Comparison of ENCODE assay signal across 29 cellular contexts in the genomic region with DNA sequence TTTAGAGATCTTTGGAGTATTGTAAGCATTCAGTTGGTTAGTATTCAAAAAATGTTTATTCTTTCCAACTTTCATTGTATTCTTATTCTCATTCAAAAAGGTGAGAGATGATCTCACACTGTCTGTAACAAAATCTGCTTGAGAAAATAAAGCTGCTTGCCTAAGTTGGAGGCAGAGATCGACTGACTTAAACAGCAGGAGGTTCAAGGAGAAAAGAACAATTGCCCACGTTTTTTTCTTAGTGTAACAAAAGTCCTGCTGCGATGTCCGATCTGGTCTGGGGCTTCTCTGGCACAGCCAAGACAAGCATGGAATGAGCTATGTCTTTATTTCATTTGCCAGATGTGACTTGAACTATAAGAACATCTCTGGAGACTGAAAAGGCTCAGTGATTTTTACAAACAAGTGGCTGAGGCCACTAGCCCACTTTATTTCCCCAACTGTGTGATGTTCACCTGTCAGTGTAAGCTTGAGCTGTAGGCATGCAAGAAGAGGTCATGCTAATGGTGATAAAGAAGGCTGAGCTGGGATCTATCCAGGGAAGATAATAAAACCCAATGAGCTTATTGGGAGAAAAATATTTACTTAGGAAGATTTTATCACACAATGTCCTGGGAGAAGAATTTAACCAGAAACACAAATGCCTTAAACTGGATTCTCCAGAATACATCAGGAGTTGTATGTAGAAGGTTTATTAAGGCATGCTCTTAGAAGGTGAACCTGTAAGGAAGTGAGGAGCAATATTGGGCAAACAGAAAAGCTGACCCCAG.
"Had no signal": no experiment of that assay in that cellular context is flagged by ENCODE, and none has a peak within 500 bp of the region (broad histone marks: within the 10 kb centered on the region; RNA-seq: fewer than 3 reads in every experiment).

No MANE protein-coding gene starts in this region.

- H3K4me1 Mint-ChIP-seq: activated B cell treated with CpG ODN at 0.5 μM for 24 hours; activated T-helper 17 cell treated with anti-CD3 and anti-CD28 coated beads, Interleukin-2, amount 50 U/mL, for 72 hours; stimulated activated naive B cell treated with anti-CD40 and anti-IgM and Interleukin-4, amounts not matched to agents 10 μg/mL and 1 μg/mL and 100 μg/mL, for 72 hours had no signal

- H3K4me3 ChIP-seq: breast epithelium, esophagus muscularis mucosa, heart right ventricle, left ventricle myocardium inferior, ovary, skin epidermis, stomach, thyroid gland, upper lobe of left lung, vagina had no signal

- FAIRE-seq: astrocyte, islet of Langerhans had no signal

- DNase-seq: activated B cell treated with CpG ODN at 0.5 μM for 24 hours; activated CD4-positive, alpha-beta T cell treated with anti-CD3 and anti-CD28 coated beads, Interleukin-2, amount 50 U/mL, for 1 hour; activated CD8-positive, alpha-beta T cell treated with anti-CD3 and anti-CD28 coated beads for 36 hours; activated gamma-delta T cell treated with Interleukin-2 at 50 U/mL for 16 hours; activated naive CD4-positive, alpha-beta T cell treated with anti-CD3 and anti-CD28 coated beads, Interleukin-2, amount 50 U/mL, for 16 hours; activated T-cell treated with anti-CD3 and anti-CD28 coated beads, Interleukin-2, amount 50 U/mL, for 4 hours; amniotic stem cell; central memory CD4-positive, alpha-beta T cell; heart right ventricle; left ventricle myocardium inferior; ovary; stimulated activated CD4-positive, alpha-beta T cell treated with anti-CD3 and anti-CD28 coated beads, Interleukin-1b, Interleukin-23, amount 100 ng/mL, for 48 hours; stimulated activated naive B cell treated with anti-CD40 and anti-IgM and Interleukin-4, amounts not matched to agents 10 μg/mL and 1 μg/mL and 100 μg/mL, for 72 hours; stomach; T-helper 2 cell; thyroid gland; upper lobe of left lung had no signal

- H3K9me3 Mint-ChIP-seq: activated B cell treated with CpG ODN at 0.5 μM for 24 hours; activated CD8-positive, alpha-beta T cell treated with anti-CD3 and anti-CD28 coated beads for 36 hours; activated T-cell treated with anti-CD3 and anti-CD28 coated beads, Interleukin-2, amount 50 U/mL, for 4 hours; dendritic cell treated with granulocyte-macrophage colony-stimulating factor and Interleukin-4, amounts not matched to agents 40 ng/mL and 50 ng/mL, for 4 days; nephron had no signal

- H3K27ac Mint-ChIP-seq: activated B cell treated with CpG ODN at 0.5 μM for 24 hours; activated CD8-positive, alpha-beta T cell treated with anti-CD3 and anti-CD28 coated beads for 36 hours; activated T-helper 17 cell treated with anti-CD3 and anti-CD28 coated beads, Interleukin-2, amount 50 U/mL, for 72 hours; dendritic cell treated with granulocyte-macrophage colony-stimulating factor and Interleukin-4, amounts not matched to agents 40 ng/mL and 50 ng/mL, for 4 days; nephron; progenitor cell of endocrine pancreas; stimulated activated naive B cell treated with anti-CD40 and anti-IgM and Interleukin-4, amounts not matched to agents 10 μg/mL and 1 μg/mL and 100 μg/mL, for 72 hours had no signal

- ATAC-seq: activated CD8-positive, alpha-beta T cell treated with anti-CD3 and anti-CD28 coated beads for 36 hours; activated T-cell treated with anti-CD3 and anti-CD28 coated beads, Interleukin-2, amount 50 U/mL, for 4 hours; activated T-helper 17 cell treated with anti-CD3 and anti-CD28 coated beads, Interleukin-2, amount 50 U/mL, for 72 hours; heart right ventricle; sciatic nerve; stimulated activated naive B cell treated with anti-CD40 and anti-IgM and Interleukin-4, amounts not matched to agents 10 μg/mL and 1 μg/mL and 100 μg/mL, for 72 hours had no signal

- H3K36me3 Mint-ChIP-seq: stimulated activated naive B cell treated with anti-CD40 and anti-IgM and Interleukin-4, amounts not matched to agents 10 μg/mL and 1 μg/mL and 100 μg/mL, for 72 hours had no signal

- H3K27ac ChIP-seq: breast epithelium, esophagus muscularis mucosa, foreskin keratinocyte, heart right ventricle, left ventricle myocardium inferior, ovary, stomach, thyroid gland, upper lobe of left lung, vagina had no signal

- H3K27me3 Mint-ChIP-seq: activated B cell treated with CpG ODN at 0.5 μM for 24 hours; activated CD8-positive, alpha-beta T cell treated with anti-CD3 and anti-CD28 coated beads for 36 hours; activated T-helper 17 cell treated with anti-CD3 and anti-CD28 coated beads, Interleukin-2, amount 50 U/mL, for 72 hours; stimulated activated naive B cell treated with anti-CD40 and anti-IgM and Interleukin-4, amounts not matched to agents 10 μg/mL and 1 μg/mL and 100 μg/mL, for 72 hours had no signal

- H3K36me3 ChIP-seq: breast epithelium, esophagus muscularis mucosa, heart right ventricle, left ventricle myocardium inferior, ovary, stomach, thyroid gland, upper lobe of left lung, vagina had no signal

- H3K9me3 ChIP-seq: breast epithelium, esophagus muscularis mucosa, heart right ventricle, left ventricle myocardium inferior, ovary, stomach, thyroid gland, upper lobe of left lung, vagina had no signal

- H3K4me3 Mint-ChIP-seq: activated B cell treated with CpG ODN at 0.5 μM for 24 hours; activated CD8-positive, alpha-beta T cell treated with anti-CD3 and anti-CD28 coated beads for 36 hours; activated T-cell treated with anti-CD3 and anti-CD28 coated beads, Interleukin-2, amount 50 U/mL, for 4 hours; activated T-helper 17 cell treated with anti-CD3 and anti-CD28 coated beads, Interleukin-2, amount 50 U/mL, for 72 hours; dendritic cell treated with granulocyte-macrophage colony-stimulating factor and Interleukin-4, amounts not matched to agents 40 ng/mL and 50 ng/mL, for 4 days; nephron; stimulated activated naive B cell treated with anti-CD40 and anti-IgM and Interleukin-4, amounts not matched to agents 10 μg/mL and 1 μg/mL and 100 μg/mL, for 72 hours had no signal

- H3K4me1 ChIP-seq: breast epithelium, esophagus muscularis mucosa, heart right ventricle, left ventricle myocardium inferior, stomach, upper lobe of left lung had no signal

- H3K27me3 ChIP-seq: breast epithelium, esophagus muscularis mucosa, foreskin keratinocyte, ovary, stomach, thyroid gland, upper lobe of left lung, vagina had no signal
